1 cellular context compared by ENCODE assay signal in the genomic region with DNA sequence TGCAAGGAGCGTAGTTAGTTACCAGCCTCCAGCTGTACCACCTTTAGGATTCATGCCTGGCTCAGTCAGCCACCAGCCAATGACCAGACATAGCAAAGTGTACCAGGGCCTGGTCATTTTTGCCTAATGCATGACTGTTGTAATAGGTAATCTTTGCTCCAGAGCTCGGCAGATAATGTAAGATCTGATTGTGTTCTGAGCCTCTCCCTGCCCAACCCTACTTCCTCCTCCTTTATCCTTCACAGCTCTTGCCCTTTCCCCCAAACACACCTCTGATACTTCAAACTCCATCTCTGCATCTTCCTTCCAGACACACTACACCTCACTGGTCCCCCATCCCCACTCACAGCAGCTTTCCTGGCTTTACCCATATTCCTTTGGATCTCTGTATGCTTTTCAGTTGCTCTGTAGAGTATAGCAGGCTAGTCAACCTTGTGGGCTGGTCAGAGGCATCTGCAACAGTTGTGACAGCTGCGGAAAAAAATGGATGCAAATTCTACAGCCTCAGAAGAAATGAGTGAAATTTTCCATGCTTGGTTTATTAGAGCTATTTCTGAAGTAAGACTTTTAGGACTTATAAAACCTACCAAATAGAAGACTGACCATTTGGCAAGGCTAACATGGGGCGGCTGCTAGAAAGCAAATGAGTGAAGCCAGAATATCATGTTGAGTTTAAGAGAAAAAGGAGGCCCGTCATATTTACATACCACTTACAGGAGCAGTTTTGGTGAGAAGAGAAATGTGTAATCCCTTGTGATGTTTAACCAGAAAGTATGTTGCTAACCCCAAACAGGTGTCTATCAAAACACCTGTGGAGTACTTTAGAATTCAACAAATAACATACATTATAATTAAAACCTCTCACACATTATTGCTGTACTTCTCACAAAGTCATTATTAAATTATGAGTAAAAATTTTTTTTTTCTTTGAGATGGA.
A peak's percentile ranks its signal among the peaks of the same experiment; 100 is the strongest.
TF ChIP-seq lines count a peak whose summit lies in the region.

No MANE protein-coding gene starts in this region.

TF ChIP-seq in GM12878, 131 proteins besides CTCF, POLR2A, EP300 and RAD21:
- TF ChIP-seq, protein P1, sequence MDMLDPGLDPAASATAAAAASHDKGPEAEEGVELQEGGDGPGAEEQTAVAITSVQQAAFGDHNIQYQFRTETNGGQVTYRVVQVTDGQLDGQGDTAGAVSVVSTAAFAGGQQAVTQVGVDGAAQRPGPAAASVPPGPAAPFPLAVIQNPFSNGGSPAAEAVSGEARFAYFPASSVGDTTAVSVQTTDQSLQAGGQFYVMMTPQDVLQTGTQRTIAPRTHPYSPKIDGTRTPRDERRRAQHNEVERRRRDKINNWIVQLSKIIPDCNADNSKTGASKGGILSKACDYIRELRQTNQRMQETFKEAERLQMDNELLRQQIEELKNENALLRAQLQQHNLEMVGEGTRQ (IDR thresholded peaks at IDR 0.05; ENCODE audit: borderline replicate concordance, low read depth, low read length): no peak
- TF ChIP-seq HCFC1 (IDR thresholded peaks at IDR 0.05; ENCODE audit: low read length) (no peak), ZNF622 (IDR thresholded peaks at IDR 0.05) (no peak), NFXL1 (IDR thresholded peaks at IDR 0.05; ENCODE audit: borderline replicate concordance) (no peak), POLR2AphosphoS5 (IDR thresholded peaks at IDR 0.05; ENCODE audit: low read length) (no peak), RUNX3 (IDR thresholded peaks at IDR 0.05; ENCODE audit: low read length) (0 out of 2 replicates have a peak, but pooled peaks have one; percentile 23), SRF (IDR thresholded peaks at IDR 0.05; ENCODE audit: low read depth in 2 of 2, low read length in 2 of 2) (no peak)
